35 cellular contexts compared by ENCODE assay signal in genomic region chr6:105871542-105871941, GRCh38.
"Had no signal": no experiment of that assay in that cellular context is flagged by ENCODE, and none has a peak within 500 bp of the region (broad histone marks: within the 10 kb centered on the region; RNA-seq: fewer than 3 reads in every experiment).

No MANE protein-coding gene starts in this region.

- ATAC-seq: activated CD4-positive, alpha-beta T cell treated with anti-CD3 and anti-CD28 coated beads for 36 hours; activated CD8-positive, alpha-beta memory T cell treated with anti-CD3 and anti-CD28 coated beads, Interleukin-2, amount 10 ng/mL, durations not matched to agents 7 days and 5 days; activated CD8-positive, alpha-beta T cell treated with anti-CD3 and anti-CD28 coated beads, Interleukin-2, amount 10 ng/mL, durations not matched to agents 7 days and 5 days; activated naive CD4-positive, alpha-beta T cell treated with anti-CD3 and anti-CD28 coated beads, Interleukin-2, amount 50 U/mL, for 72 hours; effector memory CD8-positive, alpha-beta T cell; foreskin keratinocyte; gastrocnemius medialis; T-helper 17 cell had no signal

- H3K27ac Mint-ChIP-seq: activated CD4-positive, alpha-beta memory T cell treated with anti-CD3 and anti-CD28 coated beads for 36 hours; activated CD4-positive, alpha-beta T cell treated with anti-CD3 and anti-CD28 coated beads for 36 hours; activated CD4-positive, alpha-beta T cell treated with anti-CD3 and anti-CD28 coated beads, Interleukin-2, amount 10 ng/mL, durations not matched to agents 24 days and 14 days; activated CD8-positive, alpha-beta memory T cell treated with anti-CD3 and anti-CD28 coated beads, Interleukin-2, amount 10 ng/mL, durations not matched to agents 7 days and 5 days; activated CD8-positive, alpha-beta T cell treated with anti-CD3 and anti-CD28 coated beads, Interleukin-2, amount 10 ng/mL, durations not matched to agents 7 days and 5 days; activated naive CD4-positive, alpha-beta T cell treated with anti-CD3 and anti-CD28 coated beads, Interleukin-2, amount 10 ng/mL, durations not matched to agents 7 days and 5 days; activated naive CD4-positive, alpha-beta T cell treated with anti-CD3 and anti-CD28 coated beads, Interleukin-2, amount 50 U/mL, for 72 hours; activated naive CD8-positive, alpha-beta T cell treated with anti-CD3 and anti-CD28 coated beads, Interleukin-2, amount 10 ng/mL, durations not matched to agents 7 days and 5 days; activated T-helper 1 cell treated with anti-CD3 and anti-CD28 coated beads, Interleukin-12 subunit alpha, Interleukin-12 subunit beta, Interleukin-2, Interleukin-4 antibody, amounts not matched to agents 30 ng/mL and 10 ng/mL and 1 ng/mL, durations not matched to agents 14 hours and 24 hours and 36 hours; activated T-helper 2 cell treated with anti-CD3 and anti-CD28 coated beads, Interferon-gamma antibody, Interleukin-2, Interleukin-4, amounts not matched to agents 10 μg/mL and 5 μg/mL and 100 μg/mL, durations not matched to agents 14 hours and 24 hours and 36 hours; brain; effector memory CD8-positive, alpha-beta T cell; T-helper 17 cell; T-helper 2 cell treated with Interferon-gamma antibody and Interleukin-4, amounts not matched to agents 5 μg/mL and 100 μg/mL, for 36 hours had no signal

- H3K9me3 ChIP-seq: ascending aorta, breast epithelium, esophagus muscularis mucosa, gastrocnemius medialis, heart left ventricle had no signal

- H3K9me3 Mint-ChIP-seq: activated CD4-positive, alpha-beta memory T cell treated with anti-CD3 and anti-CD28 coated beads for 36 hours; activated naive CD4-positive, alpha-beta T cell treated with anti-CD3 and anti-CD28 coated beads, Interleukin-2, amount 50 U/mL, for 72 hours; effector memory CD8-positive, alpha-beta T cell; T-helper 2 cell treated with Interferon-gamma antibody and Interleukin-4, amounts not matched to agents 5 μg/mL and 100 μg/mL, for 36 hours had no signal

- H3K27ac ChIP-seq: ascending aorta, breast epithelium, cardiac muscle cell, coronary artery, esophagus muscularis mucosa, foreskin keratinocyte, gastrocnemius medialis had no signal

- H3K4me3 Mint-ChIP-seq: activated CD4-positive, alpha-beta memory T cell treated with anti-CD3 and anti-CD28 coated beads for 36 hours; activated CD4-positive, alpha-beta T cell treated with anti-CD3 and anti-CD28 coated beads for 36 hours; activated CD4-positive, alpha-beta T cell treated with anti-CD3 and anti-CD28 coated beads, Interleukin-2, amount 10 ng/mL, durations not matched to agents 24 days and 14 days; activated CD8-positive, alpha-beta memory T cell treated with anti-CD3 and anti-CD28 coated beads, Interleukin-2, amount 10 ng/mL, durations not matched to agents 7 days and 5 days; activated CD8-positive, alpha-beta T cell treated with anti-CD3 and anti-CD28 coated beads, Interleukin-2, amount 10 ng/mL, durations not matched to agents 7 days and 5 days; activated naive CD4-positive, alpha-beta T cell treated with anti-CD3 and anti-CD28 coated beads, Interleukin-2, amount 10 ng/mL, durations not matched to agents 7 days and 5 days; activated naive CD8-positive, alpha-beta T cell treated with anti-CD3 and anti-CD28 coated beads, Interleukin-2, amount 10 ng/mL, durations not matched to agents 7 days and 5 days; activated T-helper 1 cell treated with anti-CD3 and anti-CD28 coated beads, Interleukin-12 subunit alpha, Interleukin-12 subunit beta, Interleukin-2, Interleukin-4 antibody, amounts not matched to agents 30 ng/mL and 10 ng/mL and 1 ng/mL, durations not matched to agents 14 hours and 24 hours and 36 hours; brain; effector memory CD8-positive, alpha-beta T cell; T-helper 17 cell; T-helper 2 cell treated with Interferon-gamma antibody and Interleukin-4, amounts not matched to agents 5 μg/mL and 100 μg/mL, for 36 hours had no signal

- H3K36me3 ChIP-seq: ascending aorta, breast epithelium, cardiac muscle cell, esophagus muscularis mucosa, gastrocnemius medialis, heart left ventricle had no signal

- H3K36me3 Mint-ChIP-seq: activated CD4-positive, alpha-beta memory T cell treated with anti-CD3 and anti-CD28 coated beads for 36 hours; activated naive CD4-positive, alpha-beta T cell treated with anti-CD3 and anti-CD28 coated beads, Interleukin-2, amount 50 U/mL, for 72 hours; activated naive CD8-positive, alpha-beta T cell treated with anti-CD3 and anti-CD28 coated beads, Interleukin-2, amount 10 ng/mL, durations not matched to agents 7 days and 5 days; brain had no signal

- DNase-seq: activated CD4-positive, alpha-beta memory T cell treated with anti-CD3 and anti-CD28 coated beads for 36 hours; activated CD4-positive, alpha-beta T cell treated with anti-CD3 and anti-CD28 coated beads for 36 hours; activated CD4-positive, alpha-beta T cell treated with anti-CD3 and anti-CD28 coated beads, Interleukin-2, amount 10 ng/mL, durations not matched to agents 24 days and 14 days; activated CD4-positive, CD25-positive, alpha-beta regulatory T cell; activated CD4-positive, CD25-positive, alpha-beta regulatory T cell treated with anti-CD3 and anti-CD28 coated beads, Interleukin-2, amount 50 U/mL, for 72 hours; activated CD8-positive, alpha-beta memory T cell treated with anti-CD3 and anti-CD28 coated beads, Interleukin-2, amount 10 ng/mL, durations not matched to agents 7 days and 5 days; activated CD8-positive, alpha-beta memory T cell treated with anti-CD3 and anti-CD28 coated beads, Interleukin-2, amount 50 U/mL, for 4 hours; activated CD8-positive, alpha-beta T cell treated with anti-CD3 and anti-CD28 coated beads, Interleukin-2, amount 10 ng/mL, durations not matched to agents 7 days and 5 days; activated effector memory CD4-positive, alpha-beta T cell treated with anti-CD3 and anti-CD28 coated beads, Interleukin-2, amount 50 U/mL, for 16 hours; activated naive CD4-positive, alpha-beta T cell treated with anti-CD3 and anti-CD28 coated beads, Interleukin-2, amount 10 ng/mL, durations not matched to agents 7 days and 5 days; activated naive CD8-positive, alpha-beta T cell treated with anti-CD3 and anti-CD28 coated beads, Interleukin-2, amount 10 ng/mL, durations not matched to agents 7 days and 5 days; activated T-cell treated with anti-CD3 and anti-CD28 coated beads, Interleukin-2, amount 50 U/mL, for 1 hour; activated T-cell treated with anti-CD3 and anti-CD28 coated beads, Interleukin-2, amount 50 U/mL, for 48 hours; central memory CD4-positive, alpha-beta T cell; dermis blood vessel endothelial cell; effector CD4-positive, alpha-beta T cell; effector memory CD8-positive, alpha-beta T cell; erythroblast; foreskin keratinocyte; gastrocnemius medialis; glutamatergic neuron; T-helper 1 cell; T-helper 17 cell; T1000 had no signal

- H3K4me1 ChIP-seq: ascending aorta, breast epithelium, foreskin keratinocyte, gastrocnemius medialis had no signal

- H3K4me3 ChIP-seq: ascending aorta, breast epithelium, cardiac muscle cell, coronary artery, esophagus muscularis mucosa, gastrocnemius medialis, heart left ventricle had no signal
